In the genomic region with DNA sequence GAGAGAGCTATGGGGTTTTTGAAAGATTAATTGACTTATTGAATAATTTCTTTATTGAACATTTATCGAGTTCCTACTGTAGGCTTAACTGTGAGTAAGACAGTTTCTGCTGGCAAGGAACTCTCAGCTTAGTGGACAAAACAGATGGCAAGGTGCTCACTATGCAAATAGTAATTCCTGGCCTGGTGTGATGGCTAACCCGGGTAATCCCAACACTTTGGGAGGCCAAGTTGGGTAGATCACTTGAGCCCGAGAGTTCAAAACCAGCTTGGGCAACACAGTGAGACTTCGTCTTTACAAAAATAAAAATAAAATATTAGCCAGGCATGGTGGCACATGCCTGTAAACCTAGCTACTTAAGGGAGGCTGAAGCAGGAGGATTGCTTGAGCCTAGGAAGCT, we compare ENCODE assay signal across 15 cellular contexts. TPM values are rescaled to one million over a fixed set of nuclear protein-coding genes. Genes with fewer than 3 reads are reported as not detected.
A peak's percentile ranks its signal among the peaks of the same experiment; 100 is the strongest.
DNase-seq lines count a peak whose midpoint lies in the region; ATAC-seq and TF ChIP-seq lines count a peak whose summit lies in the region.
"Had no signal": no experiment of that assay in that cellular context is flagged by ENCODE, and none has a peak within 500 bp of the region (broad histone marks: within the 10 kb centered on the region; RNA-seq: fewer than 3 reads in every experiment).

No MANE protein-coding gene starts in this region.

- DNase-seq in NCI-H524 (lab: John Stamatoyannopoulos, UW) (peak; percentile 15 to 59), NCI-H524 treated with DMSO at 0.1 percent for 48 hours (lab: John Stamatoyannopoulos, UW) (no peak), posterior vena cava (ENCODE audit: low spot score) (peak; percentile 10), Right ventricle myocardium superior (no peak)
- DNase-seq in activated naive CD4-positive, alpha-beta T cell (lab: John Stamatoyannopoulos, UW), result no peak
- DNase-seq: Calu3; CD8-positive, alpha-beta T cell; DMS79 treated with DMSO at 0.1 percent for 48 hours; GF-D8; GOT3; H7 had no signal

- intact Hi-C loops in posterior vena cava (cut with DNase I) (no loop called here), Right ventricle myocardium superior (cut with DNase I) (no loop called here)

- TF ChIP-seq CTCF in nephron (IDR thresholded peaks at IDR 0.05; ENCODE audit: unreplicated experiment in 3 of 3), result no peak

- no peak overlapping the region for H3K4me3 Mint-ChIP-seq in nephron
- H3K4me3 Mint-ChIP-seq: CD8-positive, alpha-beta T cell had no signal

- H3K27me3 Mint-ChIP-seq in nephron (ENCODE audit: low read depth), result no peaks in the 10 kb centered on the region

- H3K36me3 Mint-ChIP-seq in nephron (ENCODE audit: low read depth), result no peaks in the 10 kb centered on the region
- H3K36me3 Mint-ChIP-seq: CD8-positive, alpha-beta T cell had no signal

- no peak for ATAC-seq in GM21367 (IDR thresholded peaks at IDR 0.05; ENCODE audit: unreplicated experiment)
- no peak for ATAC-seq in Right ventricle myocardium superior (ENCODE audit: poor library complexity)
- ATAC-seq: A549; CD8-positive, alpha-beta T cell; HCT116 had no signal

- peak overlapping the region; percentile 25 to 90 (median 66) for H3K27ac Mint-ChIP-seq in nephron
- H3K27ac Mint-ChIP-seq: CD8-positive, alpha-beta T cell had no signal

- peaks cover 52% of the 10 kb centered on the region for H3K4me1 Mint-ChIP-seq in nephron

- H3K9me3 Mint-ChIP-seq in nephron, result no peaks in the 10 kb centered on the region
- H3K9me3 Mint-ChIP-seq: CD8-positive, alpha-beta T cell had no signal

RNA-seq across cellular contexts. Expression of a gene that starts 13.5 kb away (rescaled TPM):
- total RNA-seq in posterior vena cava, result 100 to 1,000 TPM; 442 to 500 TPM
- 469 TPM for total RNA-seq in Right ventricle myocardium superior
- total RNA-seq: CD8-positive, alpha-beta T cell had no signal

Comparison
In these comparisons a context has a peak if more than half of its experiments do, and no peak if none do; other contexts are left out.
1. DNase-seq: peak in NCI-H524 (2 of 2) and posterior vena cava (single experiment); none in NCI-H524 treated with DMSO at 0.1 percent for 48 hours (single experiment), Right ventricle myocardium superior (single experiment) and activated naive CD4-positive, alpha-beta T cell (0 of 4).